In the genomic region with DNA sequence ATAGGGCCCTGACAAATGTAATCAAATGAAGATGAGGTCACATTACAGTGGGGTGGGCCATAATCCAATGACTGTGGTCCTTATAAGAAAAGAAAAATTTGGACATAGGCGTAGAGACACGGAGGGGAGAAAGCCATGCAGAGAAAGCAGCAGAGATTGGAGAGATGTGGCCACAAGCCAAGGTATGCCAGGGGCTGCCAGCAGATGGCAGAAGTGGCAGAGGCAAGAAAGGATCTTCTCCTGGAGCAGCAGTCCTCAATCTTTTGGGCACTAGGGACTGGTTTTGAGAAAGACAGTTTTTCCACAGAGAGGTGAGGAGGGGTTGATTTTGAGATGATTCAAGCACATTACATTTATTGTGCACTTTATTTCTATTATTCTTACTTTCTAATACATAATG, we compare ENCODE assay signal across 10 cellular contexts.
DNase-seq lines count a peak whose midpoint lies in the region; ATAC-seq and TF ChIP-seq lines count a peak whose summit lies in the region.
"Had no signal": no experiment of that assay in that cellular context is flagged by ENCODE, and none has a peak within 500 bp of the region (broad histone marks: within the 10 kb centered on the region; RNA-seq: fewer than 3 reads in every experiment).

No MANE protein-coding gene starts in this region.

- POLR2A ChIA-PET in activated CD4-positive, alpha-beta memory T cell treated with anti-CD3 and anti-CD28 coated beads for 36 hours (lab: Charles Lee): no interaction called here

- H3K4me1 ChIP-seq in KMS-11 (ENCODE audit: low read depth, poor library complexity, severe bottlenecking) (no peaks in the 10 kb centered on the region), right lobe of liver (no peaks in the 10 kb centered on the region)

- no peaks in the 10 kb centered on the region for H3K36me3 Mint-ChIP-seq in activated CD4-positive, alpha-beta memory T cell treated with anti-CD3 and anti-CD28 coated beads for 36 hours

- no peak overlapping the region for H3K27ac Mint-ChIP-seq in activated CD4-positive, alpha-beta memory T cell treated with anti-CD3 and anti-CD28 coated beads for 36 hours
- H3K27ac Mint-ChIP-seq: nephron; T-helper 1 cell treated with Interleukin-12 subunit alpha and Interleukin-12 subunit beta and Interleukin-4 antibody, amounts not matched to agents 30 μg/mL and 1 μg/mL, for 36 hours had no signal

- H4K20me1 ChIP-seq in KMS-11 (ENCODE audit: insufficient read depth): no peaks in the 10 kb centered on the region

- intact Hi-C loops in activated CD4-positive, alpha-beta memory T cell treated with anti-CD3 and anti-CD28 coated beads for 36 hours (cut with micrococcal nuclease): loop anchor here (2.0 kb wide), 1 partner anchor 110 kb away; no protein-coding TSS in a partner anchor
- intact Hi-C loops in right lobe of liver (cut with DNase I): no loop called here

- H2AFZ ChIP-seq in KMS-11 (ENCODE audit: low read depth): no peak overlapping the region

- no peaks in the 10 kb centered on the region for H3K79me2 ChIP-seq in KMS-11 (ENCODE audit: insufficient read depth, low read depth)

- H3K27ac ChIP-seq in KMS-11: no peak overlapping the region
- no peak overlapping the region for H3K27ac ChIP-seq in right lobe of liver

- peak; percentile 31; the same call in 1 of the 2 replicates for TF ChIP-seq CTCF in KMS-11 (conservative IDR thresholded peaks at IDR 0.05; ENCODE audit: low read depth, low read length)
- TF ChIP-seq CTCF in right lobe of liver (IDR thresholded peaks at IDR 0.05): peak; percentile 32 to 63 (median 50)

- no peak overlapping the region for H3K4me2 ChIP-seq in KMS-11

- no peaks in the 10 kb centered on the region for H3K9me3 Mint-ChIP-seq in activated CD4-positive, alpha-beta memory T cell treated with anti-CD3 and anti-CD28 coated beads for 36 hours

- ATAC-seq in right lobe of liver: peak in 3 of 4 donors; percentile 42 to 61 (median 43)

- peaks cover 12% of the 10 kb centered on the region for H3K27me3 Mint-ChIP-seq in activated CD4-positive, alpha-beta memory T cell treated with anti-CD3 and anti-CD28 coated beads for 36 hours

- peaks cover 4% of the 10 kb centered on the region for H3K4me1 Mint-ChIP-seq in activated CD4-positive, alpha-beta memory T cell treated with anti-CD3 and anti-CD28 coated beads for 36 hours (ENCODE audit: low read depth)
- H3K4me1 Mint-ChIP-seq: nephron had no signal

- no peak overlapping the region for H3K9ac ChIP-seq in KMS-11

- no peaks in the 10 kb centered on the region for H3K36me3 ChIP-seq in KMS-11 (ENCODE audit: insufficient read depth)
- no peaks in the 10 kb centered on the region for H3K36me3 ChIP-seq in right lobe of liver

- peak; percentile 13 for DNase-seq in NCI-H82 (lab: John Stamatoyannopoulos, UW)
- DNase-seq in NCI-H82 treated with DMSO at 0.1 percent for 48 hours (lab: John Stamatoyannopoulos, UW; ENCODE audit: unreplicated experiment): no peak
- peak; percentile 38 for DNase-seq in activated CD4-positive, alpha-beta memory T cell treated with anti-CD3 and anti-CD28 coated beads for 36 hours
- peak in 1 of 3 donors; percentile 56 for DNase-seq in right lobe of liver
- no peak for DNase-seq in NCI-H146 treated with DMSO at 0.1 percent for 48 hours (lab: John Stamatoyannopoulos, UW; ENCODE audit: unreplicated experiment)
- DNase-seq in amniotic stem cell (lab: John Stamatoyannopoulos, UW): no peak
- no peak for DNase-seq in activated CD4-positive, CD25-positive, alpha-beta regulatory T cell treated with anti-CD3 and anti-CD28 coated beads, Interleukin-2, amount 50 U/mL, for 72 hours

- H3K9me3 ChIP-seq in right lobe of liver: no peaks in the 10 kb centered on the region

- H3K4me3 Mint-ChIP-seq in activated CD4-positive, alpha-beta memory T cell treated with anti-CD3 and anti-CD28 coated beads for 36 hours: no peak overlapping the region
- H3K4me3 Mint-ChIP-seq: nephron; T-helper 1 cell treated with Interleukin-12 subunit alpha and Interleukin-12 subunit beta and Interleukin-4 antibody, amounts not matched to agents 30 μg/mL and 1 μg/mL, for 36 hours had no signal

- peaks cover 4% of the 10 kb centered on the region; the same call in 1 of the 2 replicates for H3K27me3 ChIP-seq in KMS-11 (ENCODE audit: insufficient read depth, low read depth)
- no peaks in the 10 kb centered on the region for H3K27me3 ChIP-seq in right lobe of liver

- H3K4me3 ChIP-seq in KMS-11 (IDR thresholded peaks at IDR 0.05; ENCODE audit: insufficient read depth, low read depth, low read length) (no peak overlapping the region), right lobe of liver (no peak overlapping the region)

- CTCF ChIA-PET in activated CD4-positive, alpha-beta memory T cell treated with anti-CD3 and anti-CD28 coated beads for 36 hours (lab: Charles Lee): interaction anchor here (1.5 to 3.2 kb wide), 2 partner anchors 108 kb away, joined by 6 to 11 read pairs; no protein-coding TSS in a partner anchor

- no peak for TF ChIP-seq POLR2A in right lobe of liver (IDR thresholded peaks at IDR 0.05)

- 49% methylated on average over 2 of the region's 2 CpGs for WGBS in right lobe of liver (ENCODE audit: insufficient coverage, low coverage, low lambda C conversion rate, missing lambda C conversion rate)

Comparison
In these comparisons a context has a peak if more than half of its experiments do, and no peak if none do; other contexts are left out.
1. DNase-seq: peak in NCI-H82 (single experiment) and activated CD4-positive, alpha-beta memory T cell treated with anti-CD3 and anti-CD28 coated beads for 36 hours (single experiment); none in NCI-H82 treated with DMSO at 0.1 percent for 48 hours (single experiment), NCI-H146 treated with DMSO at 0.1 percent for 48 hours (single experiment), amniotic stem cell (single experiment) and activated CD4-positive, CD25-positive, alpha-beta regulatory T cell treated with anti-CD3 and anti-CD28 coated beads, Interleukin-2, amount 50 U/mL, for 72 hours (single experiment).